In genomic region chr10:90920986-90921643, GRCh38 we compare ENCODE assay signal across 1 cellular context.
TF ChIP-seq lines count a peak whose summit lies in the region.

Gene ANKRD1, minus strand, starts transcription at chr10:90921087. Its CDS starts 60 bp downstream, at chr10:90921027.

TF ChIP-seq in HepG2, 621 proteins besides CTCF, POLR2A, EP300 and RAD21 (continued from another document and continues in another):
- TF ChIP-seq ZNF18 (CRISPR knock-in tag; IDR thresholded peaks at IDR 0.05; ENCODE audit: insufficient replicate concordance) (peak; percentile 83), ZNF441 (CRISPR knock-in tag; IDR thresholded peaks at IDR 0.05; ENCODE audit: borderline replicate concordance) (0 out of 2 replicates have a peak, but pooled peaks have one; percentile 52), ATRX (CRISPR knock-in tag; IDR thresholded peaks at IDR 0.05; ENCODE audit: borderline replicate concordance) (no peak), HMGXB4 (CRISPR knock-in tag; IDR thresholded peaks at IDR 0.05; ENCODE audit: borderline replicate concordance in 1 of 2, low read depth in 1 of 2) (0 out of 4 replicates have a peak, but pooled peaks of 1 of the 2 experiments have one; percentile 21), AKAP8 (CRISPR knock-in tag; IDR thresholded peaks at IDR 0.05) (no peak), SIX4 (CRISPR knock-in tag; IDR thresholded peaks at IDR 0.05) (peak; percentile 90), ZKSCAN8 (CRISPR knock-in tag; IDR thresholded peaks at IDR 0.05; ENCODE audit: borderline replicate concordance) (peak; percentile 53; the same call in 1 of the 2 replicates), HDAC1 (CRISPR knock-in tag; IDR thresholded peaks at IDR 0.05) (peak; percentile 55; the same call in 1 of the 2 replicates), SIN3B (IDR thresholded peaks at IDR 0.05; ENCODE audit: low read length) (0 out of 2 replicates have a peak, but pooled peaks have one; percentile 45), ZNF639 (CRISPR knock-in tag; conservative IDR thresholded peaks at IDR 0.05) (0 out of 2 replicates have a peak, but pooled peaks have one; percentile 28), SRSF4 (IDR thresholded peaks at IDR 0.05; ENCODE audit: low read depth, low read length, poor library complexity, severe bottlenecking) (no peak), MTA1 (CRISPR knock-in tag; IDR thresholded peaks at IDR 0.05; ENCODE audit: borderline replicate concordance) (no peak; the same call in 1 of the 2 replicates), MED1 (CRISPR knock-in tag; IDR thresholded peaks at IDR 0.05) (peak; percentile 94), SNRNP70 (IDR thresholded peaks at IDR 0.05; ENCODE audit: low read depth, low read length) (no peak), ZSCAN12 (CRISPR knock-in tag; IDR thresholded peaks at IDR 0.05) (no peak), ZSCAN21 (CRISPR knock-in tag; IDR thresholded peaks at IDR 0.05; ENCODE audit: borderline replicate concordance) (no peak), ZNF468 (CRISPR knock-in tag; IDR thresholded peaks at IDR 0.05) (no peak), ZNF580 (CRISPR knock-in tag; IDR thresholded peaks at IDR 0.05; ENCODE audit: borderline replicate concordance, low read depth) (0 out of 2 replicates have a peak, but pooled peaks have one; percentile 37), TCF7 (IDR thresholded peaks at IDR 0.05; ENCODE audit: low read depth) (peak; percentile 69), ZNF567 (CRISPR knock-in tag; IDR thresholded peaks at IDR 0.05; ENCODE audit: borderline replicate concordance) (0 out of 2 replicates have a peak, but pooled peaks have one; percentile 39), MLXIP (CRISPR knock-in tag; IDR thresholded peaks at IDR 0.05; ENCODE audit: borderline replicate concordance) (no peak), ZNF614 (CRISPR knock-in tag; IDR thresholded peaks at IDR 0.05; ENCODE audit: borderline replicate concordance) (peak; percentile 73), RFX5 (IDR thresholded peaks at IDR 0.05; ENCODE audit: low read depth, low read length) (no peak), PHF20 (CRISPR knock-in tag; IDR thresholded peaks at IDR 0.05) (no peak), ELF1 (CRISPR knock-in tag; IDR thresholded peaks at IDR 0.05) (peak; percentile 45; the same call in 1 of the 2 replicates), SOX5 (CRISPR knock-in tag; IDR thresholded peaks at IDR 0.05; ENCODE audit: borderline replicate concordance) (peak; percentile 82; the same call in 1 of the 2 replicates), DPF2 (CRISPR knock-in tag; IDR thresholded peaks at IDR 0.05; ENCODE audit: borderline replicate concordance, low read depth) (peak; percentile 87; the same call in 1 of the 2 replicates), NFIB (CRISPR knock-in tag; IDR thresholded peaks at IDR 0.05; ENCODE audit: borderline replicate concordance) (no peak), SRY (CRISPR knock-in tag; IDR thresholded peaks at IDR 0.05) (no peak), FOXO1 (CRISPR knock-in tag; IDR thresholded peaks at IDR 0.05) (peak; percentile 77; the same call in 1 of the 2 replicates), ETV6 (CRISPR knock-in tag; conservative IDR thresholded peaks at IDR 0.05) (0 out of 2 replicates have a peak, but pooled peaks have one; percentile 43), ARID4A (CRISPR knock-in tag; IDR thresholded peaks at IDR 0.05; ENCODE audit: borderline replicate concordance) (peak; percentile 28; the same call in 1 of the 2 replicates), MTF1 (CRISPR knock-in tag; IDR thresholded peaks at IDR 0.05) (no peak), NFIC (IDR thresholded peaks at IDR 0.05; ENCODE audit: low read length) (peak; percentile 58), TEAD3 (CRISPR knock-in tag; optimal IDR thresholded peaks at IDR 0.05; ENCODE audit: borderline replicate concordance) (peak; percentile 100), HNF4A (CRISPR knock-in tag; IDR thresholded peaks at IDR 0.05) (peak; percentile 70), ZEB1 (IDR thresholded peaks at IDR 0.05; ENCODE audit: insufficient replicate concordance, low read depth) (no peak), ZNF784 (CRISPR knock-in tag; IDR thresholded peaks at IDR 0.05; ENCODE audit: borderline replicate concordance) (no peak), ZFX (CRISPR knock-in tag; IDR thresholded peaks at IDR 0.05; ENCODE audit: low read depth) (peak; percentile 26; the same call in 1 of the 2 replicates), SAP130 (CRISPR knock-in tag; IDR thresholded peaks at IDR 0.05; ENCODE audit: low read depth) (peak; percentile 93), ZNF124 (CRISPR knock-in tag; IDR thresholded peaks at IDR 0.05) (peak; percentile 39; the same call in 1 of the 2 replicates), MXI1 (IDR thresholded peaks at IDR 0.05; ENCODE audit: borderline replicate concordance, low read depth, low read length) (peak; percentile 66; the same call in 1 of the 3 replicates), ZNF414 (CRISPR knock-in tag; IDR thresholded peaks at IDR 0.05) (no peak), ZGPAT (CRISPR knock-in tag; IDR thresholded peaks at IDR 0.05) (peak; percentile 82), MAZ (IDR thresholded peaks at IDR 0.05; ENCODE audit: borderline replicate concordance, low read depth, low read length) (peak; percentile 42; the same call in 1 of the 2 replicates), MAZ (CRISPR knock-in tag; IDR thresholded peaks at IDR 0.05; ENCODE audit: low read depth) (no peak), NR2F2 (IDR thresholded peaks at IDR 0.05; ENCODE audit: borderline replicate concordance, low read depth) (no peak), TBX2 (CRISPR knock-in tag; IDR thresholded peaks at IDR 0.05; ENCODE audit: borderline replicate concordance) (peak; percentile 78), NFKB2 (CRISPR knock-in tag; IDR thresholded peaks at IDR 0.05; ENCODE audit: borderline replicate concordance) (no peak), KAT8 (CRISPR knock-in tag; IDR thresholded peaks at IDR 0.05) (peak; percentile 65), CREM (IDR thresholded peaks at IDR 0.05) (peak; percentile 63), CREM (CRISPR knock-in tag; IDR thresholded peaks at IDR 0.05) (no peak)
